1 cellular context compared by ENCODE assay signal in the genomic region with DNA sequence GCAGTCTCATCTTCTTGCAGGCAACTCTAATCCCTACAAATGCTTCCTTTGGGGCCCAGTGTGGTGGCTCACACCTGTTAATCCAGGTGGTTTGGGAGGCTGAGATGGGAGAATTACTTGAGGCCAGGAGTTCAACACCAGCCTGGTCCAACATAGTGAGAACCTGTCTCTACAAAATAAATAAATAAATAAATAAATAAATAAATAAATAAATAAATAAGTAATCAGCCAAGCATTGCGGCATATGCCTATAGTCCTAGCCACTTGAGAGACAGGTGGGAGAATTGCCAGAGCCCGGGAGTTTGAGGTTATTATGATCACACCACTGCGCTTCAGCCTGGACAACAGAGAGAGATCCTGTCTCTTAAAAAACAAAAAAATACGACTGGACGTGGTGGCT.
A peak's percentile ranks its signal among the peaks of the same experiment; 100 is the strongest.
TF ChIP-seq lines count a peak whose summit lies in the region.

No MANE protein-coding gene starts in this region.

TF ChIP-seq in HEK293, 187 proteins besides CTCF, POLR2A, EP300 and RAD21 (continued from another document):
- no peak for TF ChIP-seq SP2 (tag by site-specific recombination; IDR thresholded peaks at IDR 0.05)
- TF ChIP-seq ZNF48 (tag by site-specific recombination; IDR thresholded peaks at IDR 0.05): no peak
- TF ChIP-seq, protein P1, sequence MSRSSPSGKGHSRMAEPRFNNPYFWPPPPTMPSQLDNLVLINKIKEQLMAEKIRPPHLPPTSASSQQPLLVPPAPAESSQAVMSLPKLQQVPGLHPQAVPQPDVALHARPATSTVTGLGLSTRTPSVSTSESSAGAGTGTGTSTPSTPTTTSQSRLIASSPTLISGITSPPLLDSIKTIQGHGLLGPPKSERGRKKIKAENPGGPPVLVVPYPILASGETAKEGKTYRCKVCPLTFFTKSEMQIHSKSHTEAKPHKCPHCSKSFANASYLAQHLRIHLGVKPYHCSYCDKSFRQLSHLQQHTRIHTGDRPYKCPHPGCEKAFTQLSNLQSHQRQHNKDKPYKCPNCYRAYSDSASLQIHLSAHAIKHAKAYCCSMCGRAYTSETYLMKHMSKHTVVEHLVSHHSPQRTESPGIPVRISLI (tag by site-specific recombination; IDR thresholded peaks at IDR 0.05): no peak
- no peak for TF ChIP-seq ZNF701 (tag by site-specific recombination; IDR thresholded peaks at IDR 0.05)
- TF ChIP-seq ZNF518A (tag by site-specific recombination; conservative IDR thresholded peaks at IDR 0.05; ENCODE audit: low read depth): peak; percentile 77
- TF ChIP-seq ZNF623 (tag by site-specific recombination; IDR thresholded peaks at IDR 0.05): peak; percentile 48; the same call in 1 of the 2 replicates
- 0 out of 2 replicates have a peak, but pooled peaks have one; percentile 32 for TF ChIP-seq ZNF202 (tag by site-specific recombination; IDR thresholded peaks at IDR 0.05; ENCODE audit: borderline replicate concordance)
- 0 out of 2 replicates have a peak, but pooled peaks have one; percentile 25 for TF ChIP-seq ZNF404 (tag by site-specific recombination; IDR thresholded peaks at IDR 0.05)
- 0 out of 2 replicates have a peak, but pooled peaks have one; percentile 31 for TF ChIP-seq ZNF560 (tag by site-specific recombination; IDR thresholded peaks at IDR 0.05; ENCODE audit: borderline replicate concordance)
- TF ChIP-seq ZNF394 (tag by site-specific recombination; IDR thresholded peaks at IDR 0.05; ENCODE audit: borderline replicate concordance): peak; percentile 85; the same call in 1 of the 2 replicates
- no peak for TF ChIP-seq ZNF529 (tag by site-specific recombination; IDR thresholded peaks at IDR 0.05; ENCODE audit: insufficient replicate concordance)
- no peak for TF ChIP-seq ZNF16 (tag by site-specific recombination; IDR thresholded peaks at IDR 0.05; ENCODE audit: low read depth)
- TF ChIP-seq ZNF266 (tag by site-specific recombination; IDR thresholded peaks at IDR 0.05; ENCODE audit: low read depth): peak; percentile 32; the same call in 1 of the 2 replicates
- no peak for TF ChIP-seq RBAK (tag by site-specific recombination; IDR thresholded peaks at IDR 0.05)
